In the genomic region with DNA sequence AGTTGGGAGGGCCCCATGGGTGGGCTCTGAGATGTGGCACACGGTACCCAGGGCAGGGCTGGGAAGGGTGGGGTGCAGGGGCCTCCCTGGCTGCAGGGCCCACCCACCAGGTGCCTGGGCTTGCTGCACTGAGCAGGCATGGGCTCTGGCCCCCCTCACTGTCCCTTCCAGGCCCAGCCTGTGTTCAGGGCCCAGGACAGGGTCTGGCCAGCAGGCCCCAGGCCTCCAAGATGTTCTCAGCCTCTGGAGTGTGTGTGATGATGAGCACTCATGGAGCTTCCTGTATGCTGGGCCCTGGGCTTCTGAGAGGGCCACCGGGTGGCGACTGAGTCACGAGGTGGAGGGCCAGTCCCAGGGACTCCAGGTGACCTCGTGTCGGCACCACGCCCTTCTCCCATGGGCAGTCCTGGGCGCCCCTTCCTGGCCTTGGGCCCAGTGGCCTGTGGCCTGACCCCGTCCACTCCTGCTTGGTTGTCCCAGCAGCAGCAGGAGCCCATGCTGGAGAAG, we compare ENCODE assay signal across 1 cellular context.
A peak's percentile ranks its signal among the peaks of the same experiment; 100 is the strongest.
TF ChIP-seq lines count a peak whose summit lies in the region.

No MANE protein-coding gene starts in this region.

TF ChIP-seq in K562, 482 proteins besides CTCF, POLR2A, EP300 and RAD21 (continued from another document and continues in another):
- TF ChIP-seq, protein P1, sequence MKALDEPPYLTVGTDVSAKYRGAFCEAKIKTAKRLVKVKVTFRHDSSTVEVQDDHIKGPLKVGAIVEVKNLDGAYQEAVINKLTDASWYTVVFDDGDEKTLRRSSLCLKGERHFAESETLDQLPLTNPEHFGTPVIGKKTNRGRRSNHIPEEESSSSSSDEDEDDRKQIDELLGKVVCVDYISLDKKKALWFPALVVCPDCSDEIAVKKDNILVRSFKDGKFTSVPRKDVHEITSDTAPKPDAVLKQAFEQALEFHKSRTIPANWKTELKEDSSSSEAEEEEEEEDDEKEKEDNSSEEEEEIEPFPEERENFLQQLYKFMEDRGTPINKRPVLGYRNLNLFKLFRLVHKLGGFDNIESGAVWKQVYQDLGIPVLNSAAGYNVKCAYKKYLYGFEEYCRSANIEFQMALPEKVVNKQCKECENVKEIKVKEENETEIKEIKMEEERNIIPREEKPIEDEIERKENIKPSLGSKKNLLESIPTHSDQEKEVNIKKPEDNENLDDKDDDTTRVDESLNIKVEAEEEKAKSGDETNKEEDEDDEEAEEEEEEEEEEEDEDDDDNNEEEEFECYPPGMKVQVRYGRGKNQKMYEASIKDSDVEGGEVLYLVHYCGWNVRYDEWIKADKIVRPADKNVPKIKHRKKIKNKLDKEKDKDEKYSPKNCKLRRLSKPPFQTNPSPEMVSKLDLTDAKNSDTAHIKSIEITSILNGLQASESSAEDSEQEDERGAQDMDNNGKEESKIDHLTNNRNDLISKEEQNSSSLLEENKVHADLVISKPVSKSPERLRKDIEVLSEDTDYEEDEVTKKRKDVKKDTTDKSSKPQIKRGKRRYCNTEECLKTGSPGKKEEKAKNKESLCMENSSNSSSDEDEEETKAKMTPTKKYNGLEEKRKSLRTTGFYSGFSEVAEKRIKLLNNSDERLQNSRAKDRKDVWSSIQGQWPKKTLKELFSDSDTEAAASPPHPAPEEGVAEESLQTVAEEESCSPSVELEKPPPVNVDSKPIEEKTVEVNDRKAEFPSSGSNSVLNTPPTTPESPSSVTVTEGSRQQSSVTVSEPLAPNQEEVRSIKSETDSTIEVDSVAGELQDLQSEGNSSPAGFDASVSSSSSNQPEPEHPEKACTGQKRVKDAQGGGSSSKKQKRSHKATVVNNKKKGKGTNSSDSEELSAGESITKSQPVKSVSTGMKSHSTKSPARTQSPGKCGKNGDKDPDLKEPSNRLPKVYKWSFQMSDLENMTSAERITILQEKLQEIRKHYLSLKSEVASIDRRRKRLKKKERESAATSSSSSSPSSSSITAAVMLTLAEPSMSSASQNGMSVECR (CRISPR knock-in tag; IDR thresholded peaks at IDR 0.05): no peak
- TF ChIP-seq, protein P2, sequence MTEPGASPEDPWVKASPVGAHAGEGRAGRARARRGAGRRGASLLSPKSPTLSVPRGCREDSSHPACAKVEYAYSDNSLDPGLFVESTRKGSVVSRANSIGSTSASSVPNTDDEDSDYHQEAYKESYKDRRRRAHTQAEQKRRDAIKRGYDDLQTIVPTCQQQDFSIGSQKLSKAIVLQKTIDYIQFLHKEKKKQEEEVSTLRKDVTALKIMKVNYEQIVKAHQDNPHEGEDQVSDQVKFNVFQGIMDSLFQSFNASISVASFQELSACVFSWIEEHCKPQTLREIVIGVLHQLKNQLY (CRISPR knock-in tag; conservative IDR thresholded peaks at IDR 0.05): no peak
- no peak for TF ChIP-seq SIRT6 (IDR thresholded peaks at IDR 0.05; ENCODE audit: low read depth, low read length)
- no peak for TF ChIP-seq PHB2 (IDR thresholded peaks at IDR 0.05; ENCODE audit: low read depth)
- no peak for TF ChIP-seq ATF7 (IDR thresholded peaks at IDR 0.05)
- peak; percentile 13 for TF ChIP-seq NUFIP1 (IDR thresholded peaks at IDR 0.05; ENCODE audit: partially characterized antibody)
- TF ChIP-seq ZNF143 (CRISPR knock-in tag; IDR thresholded peaks at IDR 0.05): no peak
- TF ChIP-seq ZNF431 (CRISPR knock-in tag; IDR thresholded peaks at IDR 0.05): no peak
- no peak for TF ChIP-seq SP2 (IDR thresholded peaks at IDR 0.05; ENCODE audit: extremely low read depth, low read depth, low read length, poor library complexity, severe bottlenecking)
- TF ChIP-seq, protein P3, sequence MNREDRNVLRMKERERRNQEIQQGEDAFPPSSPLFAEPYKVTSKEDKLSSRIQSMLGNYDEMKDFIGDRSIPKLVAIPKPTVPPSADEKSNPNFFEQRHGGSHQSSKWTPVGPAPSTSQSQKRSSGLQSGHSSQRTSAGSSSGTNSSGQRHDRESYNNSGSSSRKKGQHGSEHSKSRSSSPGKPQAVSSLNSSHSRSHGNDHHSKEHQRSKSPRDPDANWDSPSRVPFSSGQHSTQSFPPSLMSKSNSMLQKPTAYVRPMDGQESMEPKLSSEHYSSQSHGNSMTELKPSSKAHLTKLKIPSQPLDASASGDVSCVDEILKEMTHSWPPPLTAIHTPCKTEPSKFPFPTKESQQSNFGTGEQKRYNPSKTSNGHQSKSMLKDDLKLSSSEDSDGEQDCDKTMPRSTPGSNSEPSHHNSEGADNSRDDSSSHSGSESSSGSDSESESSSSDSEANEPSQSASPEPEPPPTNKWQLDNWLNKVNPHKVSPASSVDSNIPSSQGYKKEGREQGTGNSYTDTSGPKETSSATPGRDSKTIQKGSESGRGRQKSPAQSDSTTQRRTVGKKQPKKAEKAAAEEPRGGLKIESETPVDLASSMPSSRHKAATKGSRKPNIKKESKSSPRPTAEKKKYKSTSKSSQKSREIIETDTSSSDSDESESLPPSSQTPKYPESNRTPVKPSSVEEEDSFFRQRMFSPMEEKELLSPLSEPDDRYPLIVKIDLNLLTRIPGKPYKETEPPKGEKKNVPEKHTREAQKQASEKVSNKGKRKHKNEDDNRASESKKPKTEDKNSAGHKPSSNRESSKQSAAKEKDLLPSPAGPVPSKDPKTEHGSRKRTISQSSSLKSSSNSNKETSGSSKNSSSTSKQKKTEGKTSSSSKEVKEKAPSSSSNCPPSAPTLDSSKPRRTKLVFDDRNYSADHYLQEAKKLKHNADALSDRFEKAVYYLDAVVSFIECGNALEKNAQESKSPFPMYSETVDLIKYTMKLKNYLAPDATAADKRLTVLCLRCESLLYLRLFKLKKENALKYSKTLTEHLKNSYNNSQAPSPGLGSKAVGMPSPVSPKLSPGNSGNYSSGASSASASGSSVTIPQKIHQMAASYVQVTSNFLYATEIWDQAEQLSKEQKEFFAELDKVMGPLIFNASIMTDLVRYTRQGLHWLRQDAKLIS (CRISPR knock-in tag; IDR thresholded peaks at IDR 0.05): no peak
- TF ChIP-seq, protein P4, sequence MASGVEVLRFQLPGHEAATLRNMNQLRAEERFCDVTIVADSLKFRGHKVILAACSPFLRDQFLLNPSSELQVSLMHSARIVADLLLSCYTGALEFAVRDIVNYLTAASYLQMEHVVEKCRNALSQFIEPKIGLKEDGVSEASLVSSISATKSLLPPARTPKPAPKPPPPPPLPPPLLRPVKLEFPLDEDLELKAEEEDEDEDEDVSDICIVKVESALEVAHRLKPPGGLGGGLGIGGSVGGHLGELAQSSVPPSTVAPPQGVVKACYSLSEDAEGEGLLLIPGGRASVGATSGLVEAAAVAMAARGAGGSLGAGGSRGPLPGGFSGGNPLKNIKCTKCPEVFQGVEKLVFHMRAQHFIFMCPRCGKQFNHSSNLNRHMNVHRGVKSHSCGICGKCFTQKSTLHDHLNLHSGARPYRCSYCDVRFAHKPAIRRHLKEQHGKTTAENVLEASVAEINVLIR (CRISPR knock-in tag; IDR thresholded peaks at IDR 0.05): no peak
- TF ChIP-seq ZNF124 (CRISPR knock-in tag; IDR thresholded peaks at IDR 0.05): no peak
- 0 out of 2 replicates have a peak, but pooled peaks have one; percentile 38 for TF ChIP-seq JUN (IDR thresholded peaks at IDR 0.05; ENCODE audit: borderline replicate concordance, low read depth, low read length)
- no peak for TF ChIP-seq JUN (CRISPR knock-in tag; IDR thresholded peaks at IDR 0.05; ENCODE audit: borderline replicate concordance)
- TF ChIP-seq PCBP1 (IDR thresholded peaks at IDR 0.05; ENCODE audit: low read depth, low read length, poor library complexity, severe bottlenecking): peak; percentile 58
- TF ChIP-seq HNRNPLL (IDR thresholded peaks at IDR 0.05; ENCODE audit: low read depth, low read length, poor library complexity, severe bottlenecking): no peak
- TF ChIP-seq, protein P5, sequence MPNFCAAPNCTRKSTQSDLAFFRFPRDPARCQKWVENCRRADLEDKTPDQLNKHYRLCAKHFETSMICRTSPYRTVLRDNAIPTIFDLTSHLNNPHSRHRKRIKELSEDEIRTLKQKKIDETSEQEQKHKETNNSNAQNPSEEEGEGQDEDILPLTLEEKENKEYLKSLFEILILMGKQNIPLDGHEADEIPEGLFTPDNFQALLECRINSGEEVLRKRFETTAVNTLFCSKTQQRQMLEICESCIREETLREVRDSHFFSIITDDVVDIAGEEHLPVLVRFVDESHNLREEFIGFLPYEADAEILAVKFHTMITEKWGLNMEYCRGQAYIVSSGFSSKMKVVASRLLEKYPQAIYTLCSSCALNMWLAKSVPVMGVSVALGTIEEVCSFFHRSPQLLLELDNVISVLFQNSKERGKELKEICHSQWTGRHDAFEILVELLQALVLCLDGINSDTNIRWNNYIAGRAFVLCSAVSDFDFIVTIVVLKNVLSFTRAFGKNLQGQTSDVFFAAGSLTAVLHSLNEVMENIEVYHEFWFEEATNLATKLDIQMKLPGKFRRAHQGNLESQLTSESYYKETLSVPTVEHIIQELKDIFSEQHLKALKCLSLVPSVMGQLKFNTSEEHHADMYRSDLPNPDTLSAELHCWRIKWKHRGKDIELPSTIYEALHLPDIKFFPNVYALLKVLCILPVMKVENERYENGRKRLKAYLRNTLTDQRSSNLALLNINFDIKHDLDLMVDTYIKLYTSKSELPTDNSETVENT (CRISPR knock-in tag; IDR thresholded peaks at IDR 0.05): peak; percentile 69; the same call in 1 of the 2 replicates
- TF ChIP-seq NR2C1 (IDR thresholded peaks at IDR 0.05): no peak
- no peak for TF ChIP-seq NR2C1 (tag; IDR thresholded peaks at IDR 0.05)
- TF ChIP-seq FUS (optimal IDR thresholded peaks at IDR 0.05; ENCODE audit: low read depth, low read length): no peak
- TF ChIP-seq, protein P6, sequence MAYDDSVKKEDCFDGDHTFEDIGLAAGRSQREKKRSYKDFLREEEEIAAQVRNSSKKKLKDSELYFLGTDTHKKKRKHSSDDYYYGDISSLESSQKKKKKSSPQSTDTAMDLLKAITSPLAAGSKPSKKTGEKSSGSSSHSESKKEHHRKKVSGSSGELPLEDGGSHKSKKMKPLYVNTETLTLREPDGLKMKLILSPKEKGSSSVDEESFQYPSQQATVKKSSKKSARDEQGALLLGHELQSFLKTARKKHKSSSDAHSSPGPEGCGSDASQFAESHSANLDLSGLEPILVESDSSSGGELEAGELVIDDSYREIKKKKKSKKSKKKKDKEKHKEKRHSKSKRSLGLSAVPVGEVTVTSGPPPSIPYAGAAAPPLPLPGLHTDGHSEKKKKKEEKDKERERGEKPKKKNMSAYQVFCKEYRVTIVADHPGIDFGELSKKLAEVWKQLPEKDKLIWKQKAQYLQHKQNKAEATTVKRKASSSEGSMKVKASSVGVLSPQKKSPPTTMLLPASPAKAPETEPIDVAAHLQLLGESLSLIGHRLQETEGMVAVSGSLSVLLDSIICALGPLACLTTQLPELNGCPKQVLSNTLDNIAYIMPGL (CRISPR knock-in tag; IDR thresholded peaks at IDR 0.05): no peak; the same call in 1 of the 2 replicates
- TF ChIP-seq, protein P7, sequence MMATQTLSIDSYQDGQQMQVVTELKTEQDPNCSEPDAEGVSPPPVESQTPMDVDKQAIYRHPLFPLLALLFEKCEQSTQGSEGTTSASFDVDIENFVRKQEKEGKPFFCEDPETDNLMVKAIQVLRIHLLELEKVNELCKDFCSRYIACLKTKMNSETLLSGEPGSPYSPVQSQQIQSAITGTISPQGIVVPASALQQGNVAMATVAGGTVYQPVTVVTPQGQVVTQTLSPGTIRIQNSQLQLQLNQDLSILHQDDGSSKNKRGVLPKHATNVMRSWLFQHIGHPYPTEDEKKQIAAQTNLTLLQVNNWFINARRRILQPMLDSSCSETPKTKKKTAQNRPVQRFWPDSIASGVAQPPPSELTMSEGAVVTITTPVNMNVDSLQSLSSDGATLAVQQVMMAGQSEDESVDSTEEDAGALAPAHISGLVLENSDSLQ (IDR thresholded peaks at IDR 0.05): no peak
- TF ChIP-seq ZKSCAN8 (CRISPR knock-in tag; IDR thresholded peaks at IDR 0.05): no peak
- TF ChIP-seq RB1 (IDR thresholded peaks at IDR 0.05; ENCODE audit: low read depth): peak; percentile 72
- no peak for TF ChIP-seq BACH1 (tag; IDR thresholded peaks at IDR 0.05)
- TF ChIP-seq DNMT1 (IDR thresholded peaks at IDR 0.05): no peak
- no peak for TF ChIP-seq CHD2 (IDR thresholded peaks at IDR 0.05; ENCODE audit: low read depth, low read length)
- no peak for TF ChIP-seq PML (IDR thresholded peaks at IDR 0.05; ENCODE audit: low read length)
- TF ChIP-seq MED1 (CRISPR knock-in tag; IDR thresholded peaks at IDR 0.05; ENCODE audit: borderline replicate concordance): no peak
- no peak; the same call in 1 of the 2 replicates for TF ChIP-seq MBD2 (IDR thresholded peaks at IDR 0.05; ENCODE audit: borderline replicate concordance, low read depth)
- TF ChIP-seq, protein P8, sequence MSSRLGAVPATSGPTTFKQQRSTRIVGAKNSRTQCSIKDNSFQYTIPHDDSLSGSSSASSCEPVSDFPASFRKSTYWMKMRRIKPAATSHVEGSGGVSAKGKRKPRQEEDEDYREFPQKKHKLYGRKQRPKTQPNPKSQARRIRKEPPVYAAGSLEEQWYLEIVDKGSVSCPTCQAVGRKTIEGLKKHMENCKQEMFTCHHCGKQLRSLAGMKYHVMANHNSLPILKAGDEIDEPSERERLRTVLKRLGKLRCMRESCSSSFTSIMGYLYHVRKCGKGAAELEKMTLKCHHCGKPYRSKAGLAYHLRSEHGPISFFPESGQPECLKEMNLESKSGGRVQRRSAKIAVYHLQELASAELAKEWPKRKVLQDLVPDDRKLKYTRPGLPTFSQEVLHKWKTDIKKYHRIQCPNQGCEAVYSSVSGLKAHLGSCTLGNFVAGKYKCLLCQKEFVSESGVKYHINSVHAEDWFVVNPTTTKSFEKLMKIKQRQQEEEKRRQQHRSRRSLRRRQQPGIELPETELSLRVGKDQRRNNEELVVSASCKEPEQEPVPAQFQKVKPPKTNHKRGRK (tag; IDR thresholded peaks at IDR 0.05): no peak
- TF ChIP-seq MAFK (IDR thresholded peaks at IDR 0.05; ENCODE audit: low read length): no peak; the same call in 1 of the 2 replicates
- TF ChIP-seq, protein P9, sequence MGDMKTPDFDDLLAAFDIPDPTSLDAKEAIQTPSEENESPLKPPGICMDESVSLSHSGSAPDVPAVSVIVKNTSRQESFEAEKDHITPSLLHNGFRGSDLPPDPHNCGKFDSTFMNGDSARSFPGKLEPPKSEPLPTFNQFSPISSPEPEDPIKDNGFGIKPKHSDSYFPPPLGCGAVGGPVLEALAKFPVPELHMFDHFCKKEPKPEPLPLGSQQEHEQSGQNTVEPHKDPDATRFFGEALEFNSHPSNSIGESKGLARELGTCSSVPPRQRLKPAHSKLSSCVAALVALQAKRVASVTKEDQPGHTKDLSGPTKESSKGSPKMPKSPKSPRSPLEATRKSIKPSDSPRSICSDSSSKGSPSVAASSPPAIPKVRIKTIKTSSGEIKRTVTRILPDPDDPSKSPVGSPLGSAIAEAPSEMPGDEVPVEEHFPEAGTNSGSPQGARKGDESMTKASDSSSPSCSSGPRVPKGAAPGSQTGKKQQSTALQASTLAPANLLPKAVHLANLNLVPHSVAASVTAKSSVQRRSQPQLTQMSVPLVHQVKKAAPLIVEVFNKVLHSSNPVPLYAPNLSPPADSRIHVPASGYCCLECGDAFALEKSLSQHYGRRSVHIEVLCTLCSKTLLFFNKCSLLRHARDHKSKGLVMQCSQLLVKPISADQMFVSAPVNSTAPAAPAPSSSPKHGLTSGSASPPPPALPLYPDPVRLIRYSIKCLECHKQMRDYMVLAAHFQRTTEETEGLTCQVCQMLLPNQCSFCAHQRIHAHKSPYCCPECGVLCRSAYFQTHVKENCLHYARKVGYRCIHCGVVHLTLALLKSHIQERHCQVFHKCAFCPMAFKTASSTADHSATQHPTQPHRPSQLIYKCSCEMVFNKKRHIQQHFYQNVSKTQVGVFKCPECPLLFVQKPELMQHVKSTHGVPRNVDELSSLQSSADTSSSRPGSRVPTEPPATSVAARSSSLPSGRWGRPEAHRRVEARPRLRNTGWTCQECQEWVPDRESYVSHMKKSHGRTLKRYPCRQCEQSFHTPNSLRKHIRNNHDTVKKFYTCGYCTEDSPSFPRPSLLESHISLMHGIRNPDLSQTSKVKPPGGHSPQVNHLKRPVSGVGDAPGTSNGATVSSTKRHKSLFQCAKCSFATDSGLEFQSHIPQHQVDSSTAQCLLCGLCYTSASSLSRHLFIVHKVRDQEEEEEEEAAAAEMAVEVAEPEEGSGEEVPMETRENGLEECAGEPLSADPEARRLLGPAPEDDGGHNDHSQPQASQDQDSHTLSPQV (IDR thresholded peaks at IDR 0.05): no peak
- no peak for TF ChIP-seq ZNF75A (CRISPR knock-in tag; IDR thresholded peaks at IDR 0.05)
- no peak for TF ChIP-seq SNIP1 (IDR thresholded peaks at IDR 0.05; ENCODE audit: low read depth)
